8 cellular contexts compared by ENCODE assay signal in genomic region chr9:125829743-125830142, GRCh38.
DNase-seq lines count a peak whose midpoint lies in the region; ATAC-seq and TF ChIP-seq lines count a peak whose summit lies in the region.

No MANE protein-coding gene starts in this region.

- TF ChIP-seq CTCF in AG10803 (conservative IDR thresholded peaks at IDR 0.05; ENCODE audit: low read length) (no peak), testis (IDR thresholded peaks at IDR 0.05) (no peak), Calu3 (IDR thresholded peaks at IDR 0.05; ENCODE audit: unreplicated experiment) (no peak)

- H3K36me3 ChIP-seq in mucosa of stomach (ENCODE audit: control insufficient read depth, insufficient read depth, low read length) (no peaks in the 10 kb centered on the region), testis (ENCODE audit: low read depth, missing control alignments) (no peaks in the 10 kb centered on the region)

- H3K4me1 ChIP-seq in mucosa of stomach (ENCODE audit: control insufficient read depth, insufficient read depth, low read length) (no peaks in the 10 kb centered on the region), testis (no peaks in the 10 kb centered on the region)

- peaks cover 12% of the 10 kb centered on the region for H3K4me1 Mint-ChIP-seq in central memory CD8-positive, alpha-beta T cell
- no peaks in the 10 kb centered on the region for H3K4me1 Mint-ChIP-seq in Calu3 (ENCODE audit: low read depth, unreplicated experiment)

- no peaks in the 10 kb centered on the region for H3K9me3 Mint-ChIP-seq in central memory CD8-positive, alpha-beta T cell
- H3K9me3 Mint-ChIP-seq in Calu3 (ENCODE audit: low read depth, unreplicated experiment), result no peaks in the 10 kb centered on the region

- CTCF ChIA-PET in Calu3 (lab: Charles Lee), result no interaction called here

- peak overlapping the region; percentile 62 for H3K4me3 ChIP-seq in AG10803 (ENCODE audit: low read length)
- peak overlapping the region; percentile 53 for H3K4me3 ChIP-seq in mucosa of stomach (ENCODE audit: low read length)
- H3K4me3 ChIP-seq in testis, result peak overlapping the region in 1 of 2 donors; percentile 32

- intact Hi-C loops in testis (cut with DNase I; ENCODE audit: low total_unique reads), result no loop called here
- intact Hi-C loops in Calu3 (cut with micrococcal nuclease; ENCODE audit: unreplicated experiment), result no loop called here

- no peaks in the 10 kb centered on the region for H3K27me3 Mint-ChIP-seq in central memory CD8-positive, alpha-beta T cell
- H3K27me3 Mint-ChIP-seq in Calu3 (ENCODE audit: unreplicated experiment), result no peaks in the 10 kb centered on the region

- peak overlapping the region; percentile 74 for H3K4me3 Mint-ChIP-seq in central memory CD8-positive, alpha-beta T cell
- no peak overlapping the region for H3K4me3 Mint-ChIP-seq in Calu3 (ENCODE audit: low read depth, unreplicated experiment)

- H3K27ac ChIP-seq in testis, result no peak overlapping the region

- 34 to 36% methylated on average over 7 of the region's 7 CpGs for WGBS in testis, 2 donors

- peak overlapping the region; percentile 22 for H3K9ac ChIP-seq in mucosa of stomach (ENCODE audit: low read length)

- DNase-seq in AG10803 (ENCODE audit: low read depth) (peak; percentile 20), T-helper 9 cell (peak; percentile 28), testis (peak; percentile 47), Calu3 (no peak), NCI-H226 (no peak)
- peak in 1 of 2 donors; percentile 48 for DNase-seq in central memory CD8-positive, alpha-beta T cell (ENCODE audit: low spot score in 2 of 2)

- H3K27me3 ChIP-seq in mucosa of stomach (ENCODE audit: control insufficient read depth, insufficient read depth, low read length) (no peaks in the 10 kb centered on the region), testis (no peaks in the 10 kb centered on the region)

- no peak for TF ChIP-seq POLR2A in testis (IDR thresholded peaks at IDR 0.05)

- H3K9me3 ChIP-seq in mucosa of stomach (ENCODE audit: control insufficient read depth, low read length) (no peaks in the 10 kb centered on the region), testis (no peaks in the 10 kb centered on the region)

- no peaks in the 10 kb centered on the region for H3K36me3 Mint-ChIP-seq in central memory CD8-positive, alpha-beta T cell (ENCODE audit: insufficient read depth)
- no peaks in the 10 kb centered on the region for H3K36me3 Mint-ChIP-seq in Calu3 (ENCODE audit: insufficient read depth, unreplicated experiment)

- ATAC-seq in GM21619 (IDR thresholded peaks at IDR 0.05; ENCODE audit: unreplicated experiment), result peak; percentile 86
- peak; percentile 100 for ATAC-seq in central memory CD8-positive, alpha-beta T cell (replicated peaks; ENCODE audit: extremely low read depth, poor library complexity, severe bottlenecking)

- BruUV-seq in Calu3 (replicated peaks; lab: Mats Ljungman, UMichigan), result no TSS peak

- H3K27ac Mint-ChIP-seq in central memory CD8-positive, alpha-beta T cell (ENCODE audit: low read depth), result peak overlapping the region; percentile 88
- no peak overlapping the region for H3K27ac Mint-ChIP-seq in Calu3 (ENCODE audit: unreplicated experiment)

Comparison
In these comparisons a context has a peak if more than half of its experiments do, and no peak if none do; other contexts are left out.
1. DNase-seq: peak in AG10803 (single experiment), T-helper 9 cell (single experiment) and testis (single experiment); none in Calu3 (single experiment) and NCI-H226 (single experiment).